In genomic region chr4:107586321-107586720, GRCh38 we compare ENCODE assay signal across 23 cellular contexts.
DNase-seq lines count a peak whose midpoint lies in the region; ATAC-seq, FAIRE-seq and TF ChIP-seq lines count a peak whose summit lies in the region.
"Had no signal": no experiment of that assay in that cellular context is flagged by ENCODE, and none has a peak within 500 bp of the region (broad histone marks: within the 10 kb centered on the region; RNA-seq: fewer than 3 reads in every experiment).

No MANE protein-coding gene starts in this region.

- H3K36me3 ChIP-seq in HAP-1 (replicated peaks) (no peaks in the 10 kb centered on the region), hepatocyte (replicated peaks; ENCODE audit: insufficient read depth, low read depth) (no peaks in the 10 kb centered on the region), heart left ventricle (no peaks in the 10 kb centered on the region)
- H3K36me3 ChIP-seq: BE2C had no signal

- peaks cover 9% of the 10 kb centered on the region for H3K4me1 Mint-ChIP-seq in neural crest cell
- H3K4me1 Mint-ChIP-seq: CD4-positive, CD25-positive, alpha-beta regulatory T cell; CD8-positive, alpha-beta memory T cell had no signal

- FAIRE-seq in GM12892 (lab: Jason Lieb, UNC): no peak
- FAIRE-seq: D721Med, G401.6, GM12891, GM18507, HTR-8/SVneo, K562 had no signal

- TF ChIP-seq CTCF in neural crest cell (conservative IDR thresholded peaks at IDR 0.05): no peak
- no peak for TF ChIP-seq CTCF in hepatocyte (IDR thresholded peaks at IDR 0.05; ENCODE audit: poor library complexity)
- TF ChIP-seq CTCF in heart left ventricle (IDR thresholded peaks at IDR 0.05): no peak

- no peak overlapping the region for H3K4me3 Mint-ChIP-seq in neural crest cell
- H3K4me3 Mint-ChIP-seq: CD4-positive, CD25-positive, alpha-beta regulatory T cell; CD8-positive, alpha-beta memory T cell; HFFc6 had no signal

- WGBS in hepatocyte (ENCODE audit: low lambda C conversion rate, missing lambda C conversion rate): 73% methylated on average over 3 of the region's 3 CpGs
- WGBS in heart left ventricle, 4 donors: 44 to 57% (median 52%) methylated on average over 3 of the region's 3 CpGs

- peak overlapping the region; percentile 89 for H3K27ac Mint-ChIP-seq in neural crest cell (ENCODE audit: unreplicated experiment)
- H3K27ac Mint-ChIP-seq: CD4-positive, CD25-positive, alpha-beta regulatory T cell; CD8-positive, alpha-beta memory T cell; HFFc6 had no signal

- H3K4me1 ChIP-seq in HAP-1 (no peaks in the 10 kb centered on the region), hepatocyte (ENCODE audit: insufficient read depth) (no peaks in the 10 kb centered on the region), heart left ventricle (no peaks in the 10 kb centered on the region)
- H3K4me1 ChIP-seq: BE2C, Caco-2 had no signal

- in situ Hi-C loops in HAP-1 (cut with MboI; ENCODE audit: low sequenced_read_pairs): no loop called here
- in situ Hi-C loops in SK-MEL-5 (cut with HindIII; ENCODE audit: low pct_unique_long_range_greater_than_20kb, low sequenced_read_pairs): no loop called here

- H3K36me3 Mint-ChIP-seq in neural crest cell (ENCODE audit: low read depth): peaks cover 15% of the 10 kb centered on the region
- H3K36me3 Mint-ChIP-seq: CD4-positive, CD25-positive, alpha-beta regulatory T cell had no signal

- H3K27me3 ChIP-seq in HAP-1 (ENCODE audit: low read depth): no peaks in the 10 kb centered on the region
- no peaks in the 10 kb centered on the region for H3K27me3 ChIP-seq in hepatocyte
- no peaks in the 10 kb centered on the region for H3K27me3 ChIP-seq in heart left ventricle
- H3K27me3 ChIP-seq: BE2C had no signal

- TF ChIP-seq POLR2A in heart left ventricle (IDR thresholded peaks at IDR 0.05) (no peak), GM12892 (IDR thresholded peaks at IDR 0.05; ENCODE audit: low read depth, low read length) (no peak)

- no peak overlapping the region for H2AFZ ChIP-seq in hepatocyte

- H3K4me2 ChIP-seq in hepatocyte: no peak overlapping the region

- H3K27ac ChIP-seq in hepatocyte (no peak overlapping the region), heart left ventricle (no peak overlapping the region)

- H4K20me1 ChIP-seq in hepatocyte (ENCODE audit: insufficient read depth, poor library complexity, severe bottlenecking): no peaks in the 10 kb centered on the region

- H3K4me3 ChIP-seq in HAP-1 (no peak overlapping the region), hepatocyte (no peak overlapping the region), heart left ventricle (no peak overlapping the region)
- H3K4me3 ChIP-seq: K562 had no signal

- no peaks in the 10 kb centered on the region for H3K27me3 Mint-ChIP-seq in neural crest cell (ENCODE audit: low read depth)
- H3K27me3 Mint-ChIP-seq: CD8-positive, alpha-beta memory T cell had no signal

- intact Hi-C loops in heart left ventricle (cut with DNase I): no loop called here

- H3K9me3 ChIP-seq in HAP-1 (no peaks in the 10 kb centered on the region), hepatocyte (ENCODE audit: low read depth) (no peaks in the 10 kb centered on the region), heart left ventricle (peaks cover 0 to 53% (median 25%) of the 10 kb centered on the region in 12 donors)
- H3K9me3 ChIP-seq: BE2C had no signal

- H3K9me3 Mint-ChIP-seq in neural crest cell: peaks cover 12% of the 10 kb centered on the region

- peak; percentile 14 for DNase-seq in COLO829 (ENCODE audit: low spot score)
- DNase-seq in HAP-1 (ENCODE audit: low spot score in 2 of 2): peak; percentile 17 to 62
- peak; percentile 76 for DNase-seq in SK-MEL-5 (ENCODE audit: low read depth, low spot score)
- peak; percentile 2 for DNase-seq in neural crest cell (ENCODE audit: low read depth, low spot score)
- no peak for DNase-seq in hepatocyte (ENCODE audit: low spot score)
- no peak for DNase-seq in heart left ventricle
- no peak for DNase-seq in activated CD4-positive, CD25-positive, alpha-beta regulatory T cell treated with anti-CD3 and anti-CD28 coated beads, Interleukin-2, amount 50 U/mL, for 72 hours
- DNase-seq in GM12892 (ENCODE audit: insufficient read length): no peak
- DNase-seq: ACHN; BE2C; C1 segment of cervical spinal cord; Caco-2; CD4-positive, CD25-positive, alpha-beta regulatory T cell; CD8-positive, alpha-beta memory T cell; HFFc6; IMR-90 had no signal

- H3K9me2 ChIP-seq in hepatocyte (replicated peaks; ENCODE audit: insufficient read depth): no peaks in the 10 kb centered on the region

- H3K79me2 ChIP-seq in hepatocyte: no peaks in the 10 kb centered on the region

- ATAC-seq in heart left ventricle: no peak
- ATAC-seq: HCT116, K562 had no signal

Comparison
In these comparisons a context has a peak if more than half of its experiments do, and no peak if none do; other contexts are left out.
1. DNase-seq: peak in COLO829 (single experiment), HAP-1 (2 of 2), SK-MEL-5 (single experiment) and neural crest cell (single experiment); none in hepatocyte (single experiment), heart left ventricle (0 of 5), activated CD4-positive, CD25-positive, alpha-beta regulatory T cell treated with anti-CD3 and anti-CD28 coated beads, Interleukin-2, amount 50 U/mL, for 72 hours (single experiment) and GM12892 (single experiment).